Comparison of ENCODE assay signal across 1 cellular context in genomic region chr17:4908301-4908700, GRCh38.
TF ChIP-seq lines count a peak whose summit lies in the region.

No MANE protein-coding gene starts in this region.

TF ChIP-seq in HepG2, 621 proteins besides CTCF, POLR2A, EP300 and RAD21 (continued from another document and continues in another):
- TF ChIP-seq ZNF670 (CRISPR knock-in tag; IDR thresholded peaks at IDR 0.05; ENCODE audit: borderline replicate concordance) (no peak), PHF20 (CRISPR knock-in tag; IDR thresholded peaks at IDR 0.05) (no peak), SP5 (CRISPR knock-in tag; IDR thresholded peaks at IDR 0.05; ENCODE audit: borderline replicate concordance, low read depth) (no peak), ZNF703 (CRISPR knock-in tag; IDR thresholded peaks at IDR 0.05; ENCODE audit: borderline replicate concordance) (no peak), GZF1 (CRISPR knock-in tag; IDR thresholded peaks at IDR 0.05) (no peak), ZFP1 (CRISPR knock-in tag; IDR thresholded peaks at IDR 0.05) (0 out of 2 replicates have a peak, but pooled peaks have one; percentile 34), RFXAP (CRISPR knock-in tag; IDR thresholded peaks at IDR 0.05; ENCODE audit: borderline replicate concordance) (0 out of 2 replicates have a peak, but pooled peaks have one; percentile 37), ZC3H13 (CRISPR knock-in tag; IDR thresholded peaks at IDR 0.05) (no peak; the same call in 1 of the 2 replicates), ZNF317 (CRISPR knock-in tag; IDR thresholded peaks at IDR 0.05) (no peak), GATA4 (IDR thresholded peaks at IDR 0.05; ENCODE audit: borderline replicate concordance, low read depth) (no peak), ELF1 (CRISPR knock-in tag; IDR thresholded peaks at IDR 0.05) (peak; percentile 85), TRAFD1 (CRISPR knock-in tag; IDR thresholded peaks at IDR 0.05; ENCODE audit: borderline replicate concordance) (no peak), ZSCAN21 (CRISPR knock-in tag; IDR thresholded peaks at IDR 0.05; ENCODE audit: borderline replicate concordance) (no peak), DNMT1 (CRISPR knock-in tag; IDR thresholded peaks at IDR 0.05) (no peak), TBX2 (CRISPR knock-in tag; IDR thresholded peaks at IDR 0.05; ENCODE audit: borderline replicate concordance) (0 out of 2 replicates have a peak, but pooled peaks have one; percentile 16), NKX3-1 (CRISPR knock-in tag; IDR thresholded peaks at IDR 0.05) (no peak), JUNB (CRISPR knock-in tag; IDR thresholded peaks at IDR 0.05; ENCODE audit: borderline replicate concordance) (no peak), ZFP36L1 (CRISPR knock-in tag; IDR thresholded peaks at IDR 0.05) (no peak), HOXA9 (CRISPR knock-in tag; IDR thresholded peaks at IDR 0.05; ENCODE audit: borderline replicate concordance) (no peak), ATF4 (CRISPR knock-in tag; IDR thresholded peaks at IDR 0.05) (no peak), REL (CRISPR knock-in tag; conservative IDR thresholded peaks at IDR 0.05) (no peak), CCDC6 (CRISPR knock-in tag; IDR thresholded peaks at IDR 0.05) (no peak), TCF7L2 (IDR thresholded peaks at IDR 0.05; ENCODE audit: low read depth, low read length) (no peak), NFE2L1 (CRISPR knock-in tag; IDR thresholded peaks at IDR 0.05; ENCODE audit: borderline replicate concordance) (no peak), BRD4 (CRISPR knock-in tag; IDR thresholded peaks at IDR 0.05) (peak; percentile 64; the same call in 1 of the 2 replicates), ZIK1 (CRISPR knock-in tag; IDR thresholded peaks at IDR 0.05; ENCODE audit: borderline replicate concordance, low read depth) (0 out of 2 replicates have a peak, but pooled peaks have one; percentile 50), ZNF44 (CRISPR knock-in tag; IDR thresholded peaks at IDR 0.05) (no peak), ETS1 (CRISPR knock-in tag; IDR thresholded peaks at IDR 0.05) (no peak), PRDM4 (CRISPR knock-in tag; IDR thresholded peaks at IDR 0.05; ENCODE audit: borderline replicate concordance) (no peak), SMAD3 (CRISPR knock-in tag; IDR thresholded peaks at IDR 0.05) (peak; percentile 49; the same call in 1 of the 2 replicates), ZMYM3 (CRISPR knock-in tag; IDR thresholded peaks at IDR 0.05) (no peak; the same call in none of the 2 replicates), GTF3A (CRISPR knock-in tag; conservative IDR thresholded peaks at IDR 0.05) (no peak), ZNF558 (CRISPR knock-in tag; IDR thresholded peaks at IDR 0.05; ENCODE audit: borderline replicate concordance) (no peak), ZNF556 (CRISPR knock-in tag; IDR thresholded peaks at IDR 0.05; ENCODE audit: borderline replicate concordance) (peak; percentile 78; the same call in 1 of the 2 replicates), ZNF292 (CRISPR knock-in tag; IDR thresholded peaks at IDR 0.05; ENCODE audit: borderline replicate concordance, low read depth) (peak; percentile 86; the same call in 1 of the 2 replicates), ZSCAN29 (CRISPR knock-in tag; conservative IDR thresholded peaks at IDR 0.05) (no peak), BHLHE40 (IDR thresholded peaks at IDR 0.05; ENCODE audit: low read length) (no peak), ZNF709 (CRISPR knock-in tag; IDR thresholded peaks at IDR 0.05) (no peak), ZNF510 (CRISPR knock-in tag; IDR thresholded peaks at IDR 0.05; ENCODE audit: low read depth) (no peak), ZBTB38 (CRISPR knock-in tag; IDR thresholded peaks at IDR 0.05) (no peak), ZBTB42 (CRISPR knock-in tag; IDR thresholded peaks at IDR 0.05) (no peak), CCAR2 (optimal IDR thresholded peaks at IDR 0.05; ENCODE audit: low read depth, low read length) (no peak), ZNF678 (CRISPR knock-in tag; IDR thresholded peaks at IDR 0.05) (no peak), RXRB (CRISPR knock-in tag; IDR thresholded peaks at IDR 0.05; ENCODE audit: borderline replicate concordance) (peak; percentile 49; the same call in 1 of the 2 replicates), FOXJ3 (CRISPR knock-in tag; IDR thresholded peaks at IDR 0.05; ENCODE audit: borderline replicate concordance) (no peak), NR3C1 (CRISPR knock-in tag; IDR thresholded peaks at IDR 0.05) (no peak), ZNF251 (CRISPR knock-in tag; IDR thresholded peaks at IDR 0.05) (no peak), MZF1 (CRISPR knock-in tag; IDR thresholded peaks at IDR 0.05; ENCODE audit: borderline replicate concordance) (no peak), ZNF546 (CRISPR knock-in tag; conservative IDR thresholded peaks at IDR 0.05) (no peak), DPF2 (CRISPR knock-in tag; IDR thresholded peaks at IDR 0.05; ENCODE audit: borderline replicate concordance, low read depth) (no peak), ZNF331 (CRISPR knock-in tag; IDR thresholded peaks at IDR 0.05) (peak; percentile 68; the same call in 1 of the 2 replicates), CBX1 (IDR thresholded peaks at IDR 0.05; ENCODE audit: low read depth) (no peak), DMAP1 (CRISPR knock-in tag; IDR thresholded peaks at IDR 0.05) (peak; percentile 31; the same call in 1 of the 2 replicates), ARNT (IDR thresholded peaks at IDR 0.05) (no peak), MEIS2 (CRISPR knock-in tag; IDR thresholded peaks at IDR 0.05) (peak; percentile 62; the same call in 1 of the 2 replicates), SYNCRIP (IDR thresholded peaks at IDR 0.05; ENCODE audit: insufficient read depth, low read depth, low read length) (no peak), ZNF34 (CRISPR knock-in tag; IDR thresholded peaks at IDR 0.05; ENCODE audit: borderline replicate concordance) (no peak), ZNF10 (CRISPR knock-in tag; IDR thresholded peaks at IDR 0.05; ENCODE audit: borderline replicate concordance, low read depth) (no peak)
- TF ChIP-seq, protein P1, sequence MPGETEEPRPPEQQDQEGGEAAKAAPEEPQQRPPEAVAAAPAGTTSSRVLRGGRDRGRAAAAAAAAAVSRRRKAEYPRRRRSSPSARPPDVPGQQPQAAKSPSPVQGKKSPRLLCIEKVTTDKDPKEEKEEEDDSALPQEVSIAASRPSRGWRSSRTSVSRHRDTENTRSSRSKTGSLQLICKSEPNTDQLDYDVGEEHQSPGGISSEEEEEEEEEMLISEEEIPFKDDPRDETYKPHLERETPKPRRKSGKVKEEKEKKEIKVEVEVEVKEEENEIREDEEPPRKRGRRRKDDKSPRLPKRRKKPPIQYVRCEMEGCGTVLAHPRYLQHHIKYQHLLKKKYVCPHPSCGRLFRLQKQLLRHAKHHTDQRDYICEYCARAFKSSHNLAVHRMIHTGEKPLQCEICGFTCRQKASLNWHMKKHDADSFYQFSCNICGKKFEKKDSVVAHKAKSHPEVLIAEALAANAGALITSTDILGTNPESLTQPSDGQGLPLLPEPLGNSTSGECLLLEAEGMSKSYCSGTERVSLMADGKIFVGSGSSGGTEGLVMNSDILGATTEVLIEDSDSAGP (CRISPR knock-in tag; IDR thresholded peaks at IDR 0.05; ENCODE audit: borderline replicate concordance), result no peak; the same call in none of the 2 replicates
- TF ChIP-seq, protein P2, sequence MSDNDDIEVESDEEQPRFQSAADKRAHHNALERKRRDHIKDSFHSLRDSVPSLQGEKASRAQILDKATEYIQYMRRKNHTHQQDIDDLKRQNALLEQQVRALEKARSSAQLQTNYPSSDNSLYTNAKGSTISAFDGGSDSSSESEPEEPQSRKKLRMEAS (IDR thresholded peaks at IDR 0.05), result peak; percentile 73
- TF ChIP-seq, protein P3, sequence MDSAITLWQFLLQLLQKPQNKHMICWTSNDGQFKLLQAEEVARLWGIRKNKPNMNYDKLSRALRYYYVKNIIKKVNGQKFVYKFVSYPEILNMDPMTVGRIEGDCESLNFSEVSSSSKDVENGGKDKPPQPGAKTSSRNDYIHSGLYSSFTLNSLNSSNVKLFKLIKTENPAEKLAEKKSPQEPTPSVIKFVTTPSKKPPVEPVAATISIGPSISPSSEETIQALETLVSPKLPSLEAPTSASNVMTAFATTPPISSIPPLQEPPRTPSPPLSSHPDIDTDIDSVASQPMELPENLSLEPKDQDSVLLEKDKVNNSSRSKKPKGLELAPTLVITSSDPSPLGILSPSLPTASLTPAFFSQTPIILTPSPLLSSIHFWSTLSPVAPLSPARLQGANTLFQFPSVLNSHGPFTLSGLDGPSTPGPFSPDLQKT (CRISPR knock-in tag; IDR thresholded peaks at IDR 0.05; ENCODE audit: borderline replicate concordance), result no peak
- TF ChIP-seq, protein P4, sequence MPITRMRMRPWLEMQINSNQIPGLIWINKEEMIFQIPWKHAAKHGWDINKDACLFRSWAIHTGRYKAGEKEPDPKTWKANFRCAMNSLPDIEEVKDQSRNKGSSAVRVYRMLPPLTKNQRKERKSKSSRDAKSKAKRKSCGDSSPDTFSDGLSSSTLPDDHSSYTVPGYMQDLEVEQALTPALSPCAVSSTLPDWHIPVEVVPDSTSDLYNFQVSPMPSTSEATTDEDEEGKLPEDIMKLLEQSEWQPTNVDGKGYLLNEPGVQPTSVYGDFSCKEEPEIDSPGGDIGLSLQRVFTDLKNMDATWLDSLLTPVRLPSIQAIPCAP (CRISPR knock-in tag; IDR thresholded peaks at IDR 0.05; ENCODE audit: low read depth), result no peak
- TF ChIP-seq, protein P5, sequence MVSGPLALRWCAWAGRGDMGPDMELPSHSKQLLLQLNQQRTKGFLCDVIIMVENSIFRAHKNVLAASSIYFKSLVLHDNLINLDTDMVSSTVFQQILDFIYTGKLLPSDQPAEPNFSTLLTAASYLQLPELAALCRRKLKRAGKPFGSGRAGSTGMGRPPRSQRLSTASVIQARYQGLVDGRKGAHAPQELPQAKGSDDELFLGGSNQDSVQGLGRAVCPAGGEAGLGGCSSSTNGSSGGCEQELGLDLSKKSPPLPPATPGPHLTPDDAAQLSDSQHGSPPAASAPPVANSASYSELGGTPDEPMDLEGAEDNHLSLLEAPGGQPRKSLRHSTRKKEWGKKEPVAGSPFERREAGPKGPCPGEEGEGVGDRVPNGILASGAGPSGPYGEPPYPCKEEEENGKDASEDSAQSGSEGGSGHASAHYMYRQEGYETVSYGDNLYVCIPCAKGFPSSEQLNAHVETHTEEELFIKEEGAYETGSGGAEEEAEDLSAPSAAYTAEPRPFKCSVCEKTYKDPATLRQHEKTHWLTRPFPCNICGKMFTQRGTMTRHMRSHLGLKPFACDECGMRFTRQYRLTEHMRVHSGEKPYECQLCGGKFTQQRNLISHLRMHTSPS (CRISPR knock-in tag; IDR thresholded peaks at IDR 0.05; ENCODE audit: low read depth), result peak; percentile 78
- TF ChIP-seq, protein P6, sequence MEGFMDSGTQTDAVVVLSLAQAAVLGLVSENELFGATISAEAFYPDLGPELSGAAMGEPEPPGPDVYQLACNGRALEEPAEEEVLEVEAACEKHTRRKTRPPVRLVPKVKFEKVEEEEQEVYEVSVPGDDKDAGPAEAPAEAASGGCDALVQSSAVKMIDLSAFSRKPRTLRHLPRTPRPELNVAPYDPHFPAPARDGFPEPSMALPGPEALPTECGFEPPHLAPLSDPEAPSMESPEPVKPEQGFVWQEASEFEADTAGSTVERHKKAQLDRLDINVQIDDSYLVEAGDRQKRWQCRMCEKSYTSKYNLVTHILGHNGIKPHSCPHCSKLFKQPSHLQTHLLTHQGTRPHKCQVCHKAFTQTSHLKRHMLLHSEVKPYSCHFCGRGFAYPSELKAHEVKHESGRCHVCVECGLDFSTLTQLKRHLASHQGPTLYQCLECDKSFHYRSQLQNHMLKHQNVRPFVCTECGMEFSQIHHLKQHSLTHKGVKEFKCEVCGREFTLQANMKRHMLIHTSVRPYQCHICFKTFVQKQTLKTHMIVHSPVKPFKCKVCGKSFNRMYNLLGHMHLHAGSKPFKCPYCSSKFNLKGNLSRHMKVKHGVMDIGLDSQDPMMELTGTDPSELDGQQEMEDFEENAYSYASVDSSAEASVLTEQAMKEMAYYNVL (CRISPR knock-in tag; IDR thresholded peaks at IDR 0.05; ENCODE audit: borderline replicate concordance), result no peak
